Comparison of ENCODE assay signal across 1 cellular context in the genomic region with DNA sequence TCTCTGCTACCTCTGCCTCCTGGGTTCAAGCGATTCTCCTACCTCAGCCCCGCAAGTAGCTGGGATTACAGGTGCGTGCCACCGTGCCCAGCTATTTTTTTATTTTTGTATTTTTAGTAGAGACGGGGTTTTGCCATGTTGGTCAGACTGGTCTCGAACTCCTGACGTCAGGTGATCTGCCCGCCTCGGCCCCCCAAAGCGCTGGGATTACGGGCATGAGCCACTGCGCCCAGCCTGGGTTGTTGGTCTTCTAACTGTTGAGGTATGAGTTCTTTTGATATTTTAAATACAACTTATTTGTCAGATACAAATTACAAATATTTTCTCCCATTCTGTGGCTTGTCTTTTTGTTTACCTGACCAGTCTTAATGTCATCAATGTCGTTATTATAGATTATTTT.
TF ChIP-seq lines count a peak whose summit lies in the region.

No MANE protein-coding gene starts in this region.

TF ChIP-seq in GM23338, 12 proteins besides CTCF, POLR2A, EP300 and RAD21:
- TF ChIP-seq, protein P1, sequence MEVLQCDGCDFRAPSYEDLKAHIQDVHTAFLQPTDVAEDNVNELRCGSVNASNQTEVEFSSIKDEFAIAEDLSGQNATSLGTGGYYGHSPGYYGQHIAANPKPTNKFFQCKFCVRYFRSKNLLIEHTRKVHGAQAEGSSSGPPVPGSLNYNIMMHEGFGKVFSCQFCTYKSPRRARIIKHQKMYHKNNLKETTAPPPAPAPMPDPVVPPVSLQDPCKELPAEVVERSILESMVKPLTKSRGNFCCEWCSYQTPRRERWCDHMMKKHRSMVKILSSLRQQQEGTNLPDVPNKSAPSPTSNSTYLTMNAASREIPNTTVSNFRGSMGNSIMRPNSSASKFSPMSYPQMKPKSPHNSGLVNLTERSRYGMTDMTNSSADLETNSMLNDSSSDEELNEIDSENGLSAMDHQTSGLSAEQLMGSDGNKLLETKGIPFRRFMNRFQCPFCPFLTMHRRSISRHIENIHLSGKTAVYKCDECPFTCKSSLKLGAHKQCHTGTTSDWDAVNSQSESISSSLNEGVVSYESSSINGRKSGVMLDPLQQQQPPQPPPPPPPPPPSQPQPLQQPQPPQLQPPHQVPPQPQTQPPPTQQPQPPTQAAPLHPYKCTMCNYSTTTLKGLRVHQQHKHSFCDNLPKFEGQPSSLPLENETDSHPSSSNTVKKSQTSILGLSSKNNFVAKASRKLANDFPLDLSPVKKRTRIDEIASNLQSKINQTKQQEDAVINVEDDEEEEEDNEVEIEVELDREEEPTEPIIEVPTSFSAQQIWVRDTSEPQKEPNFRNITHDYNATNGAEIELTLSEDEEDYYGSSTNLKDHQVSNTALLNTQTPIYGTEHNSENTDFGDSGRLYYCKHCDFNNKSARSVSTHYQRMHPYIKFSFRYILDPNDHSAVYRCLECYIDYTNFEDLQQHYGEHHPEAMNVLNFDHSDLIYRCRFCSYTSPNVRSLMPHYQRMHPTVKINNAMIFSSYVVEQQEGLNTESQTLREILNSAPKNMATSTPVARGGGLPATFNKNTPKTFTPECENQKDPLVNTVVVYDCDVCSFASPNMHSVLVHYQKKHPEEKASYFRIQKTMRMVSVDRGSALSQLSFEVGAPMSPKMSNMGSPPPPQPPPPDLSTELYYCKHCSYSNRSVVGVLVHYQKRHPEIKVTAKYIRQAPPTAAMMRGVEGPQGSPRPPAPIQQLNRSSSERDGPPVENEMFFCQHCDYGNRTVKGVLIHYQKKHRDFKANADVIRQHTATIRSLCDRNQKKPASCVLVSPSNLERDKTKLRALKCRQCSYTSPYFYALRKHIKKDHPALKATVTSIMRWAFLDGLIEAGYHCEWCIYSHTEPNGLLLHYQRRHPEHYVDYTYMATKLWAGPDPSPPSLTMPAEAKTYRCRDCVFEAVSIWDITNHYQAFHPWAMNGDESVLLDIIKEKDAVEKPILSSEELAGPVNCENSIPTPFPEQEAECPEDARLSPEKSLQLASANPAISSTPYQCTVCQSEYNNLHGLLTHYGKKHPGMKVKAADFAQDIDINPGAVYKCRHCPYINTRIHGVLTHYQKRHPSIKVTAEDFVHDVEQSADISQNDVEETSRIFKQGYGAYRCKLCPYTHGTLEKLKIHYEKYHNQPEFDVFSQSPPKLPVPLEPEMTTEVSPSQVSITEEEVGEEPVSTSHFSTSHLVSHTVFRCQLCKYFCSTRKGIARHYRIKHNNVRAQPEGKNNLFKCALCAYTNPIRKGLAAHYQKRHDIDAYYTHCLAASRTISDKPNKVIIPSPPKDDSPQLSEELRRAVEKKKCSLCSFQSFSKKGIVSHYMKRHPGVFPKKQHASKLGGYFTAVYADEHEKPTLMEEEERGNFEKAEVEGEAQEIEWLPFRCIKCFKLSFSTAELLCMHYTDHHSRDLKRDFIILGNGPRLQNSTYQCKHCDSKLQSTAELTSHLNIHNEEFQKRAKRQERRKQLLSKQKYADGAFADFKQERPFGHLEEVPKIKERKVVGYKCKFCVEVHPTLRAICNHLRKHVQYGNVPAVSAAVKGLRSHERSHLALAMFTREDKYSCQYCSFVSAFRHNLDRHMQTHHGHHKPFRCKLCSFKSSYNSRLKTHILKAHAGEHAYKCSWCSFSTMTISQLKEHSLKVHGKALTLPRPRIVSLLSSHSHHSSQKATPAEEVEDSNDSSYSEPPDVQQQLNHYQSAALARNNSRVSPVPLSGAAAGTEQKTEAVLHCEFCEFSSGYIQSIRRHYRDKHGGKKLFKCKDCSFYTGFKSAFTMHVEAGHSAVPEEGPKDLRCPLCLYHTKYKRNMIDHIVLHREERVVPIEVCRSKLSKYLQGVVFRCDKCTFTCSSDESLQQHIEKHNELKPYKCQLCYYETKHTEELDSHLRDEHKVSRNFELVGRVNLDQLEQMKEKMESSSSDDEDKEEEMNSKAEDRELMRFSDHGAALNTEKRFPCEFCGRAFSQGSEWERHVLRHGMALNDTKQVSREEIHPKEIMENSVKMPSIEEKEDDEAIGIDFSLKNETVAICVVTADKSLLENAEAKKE (CRISPR knock-in tag; IDR thresholded peaks at IDR 0.05), result no peak
- no peak for TF ChIP-seq CREB1 (CRISPR knock-in tag; IDR thresholded peaks at IDR 0.05; ENCODE audit: low read depth)
- TF ChIP-seq NANOG (IDR thresholded peaks at IDR 0.05; ENCODE audit: borderline replicate concordance), result no peak
- TF ChIP-seq EZH2phosphoT487 (IDR thresholded peaks at IDR 0.05; ENCODE audit: unreplicated experiment), result no peak
- TF ChIP-seq EZH2 (IDR thresholded peaks at IDR 0.05; ENCODE audit: low read depth, unreplicated experiment), result no peak
- TF ChIP-seq JUNB (IDR thresholded peaks at IDR 0.05; ENCODE audit: unreplicated experiment), result no peak
- no peak for TF ChIP-seq ZNF114 (CRISPR knock-in tag; IDR thresholded peaks at IDR 0.05)
- TF ChIP-seq STAT1 (IDR thresholded peaks at IDR 0.05; ENCODE audit: unreplicated experiment), result no peak
- TF ChIP-seq, protein P2, sequence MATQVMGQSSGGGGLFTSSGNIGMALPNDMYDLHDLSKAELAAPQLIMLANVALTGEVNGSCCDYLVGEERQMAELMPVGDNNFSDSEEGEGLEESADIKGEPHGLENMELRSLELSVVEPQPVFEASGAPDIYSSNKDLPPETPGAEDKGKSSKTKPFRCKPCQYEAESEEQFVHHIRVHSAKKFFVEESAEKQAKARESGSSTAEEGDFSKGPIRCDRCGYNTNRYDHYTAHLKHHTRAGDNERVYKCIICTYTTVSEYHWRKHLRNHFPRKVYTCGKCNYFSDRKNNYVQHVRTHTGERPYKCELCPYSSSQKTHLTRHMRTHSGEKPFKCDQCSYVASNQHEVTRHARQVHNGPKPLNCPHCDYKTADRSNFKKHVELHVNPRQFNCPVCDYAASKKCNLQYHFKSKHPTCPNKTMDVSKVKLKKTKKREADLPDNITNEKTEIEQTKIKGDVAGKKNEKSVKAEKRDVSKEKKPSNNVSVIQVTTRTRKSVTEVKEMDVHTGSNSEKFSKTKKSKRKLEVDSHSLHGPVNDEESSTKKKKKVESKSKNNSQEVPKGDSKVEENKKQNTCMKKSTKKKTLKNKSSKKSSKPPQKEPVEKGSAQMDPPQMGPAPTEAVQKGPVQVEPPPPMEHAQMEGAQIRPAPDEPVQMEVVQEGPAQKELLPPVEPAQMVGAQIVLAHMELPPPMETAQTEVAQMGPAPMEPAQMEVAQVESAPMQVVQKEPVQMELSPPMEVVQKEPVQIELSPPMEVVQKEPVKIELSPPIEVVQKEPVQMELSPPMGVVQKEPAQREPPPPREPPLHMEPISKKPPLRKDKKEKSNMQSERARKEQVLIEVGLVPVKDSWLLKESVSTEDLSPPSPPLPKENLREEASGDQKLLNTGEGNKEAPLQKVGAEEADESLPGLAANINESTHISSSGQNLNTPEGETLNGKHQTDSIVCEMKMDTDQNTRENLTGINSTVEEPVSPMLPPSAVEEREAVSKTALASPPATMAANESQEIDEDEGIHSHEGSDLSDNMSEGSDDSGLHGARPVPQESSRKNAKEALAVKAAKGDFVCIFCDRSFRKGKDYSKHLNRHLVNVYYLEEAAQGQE (IDR thresholded peaks at IDR 0.05; ENCODE audit: unreplicated experiment), result no peak
- no peak for TF ChIP-seq POLR2AphosphoS5 (IDR thresholded peaks at IDR 0.05; ENCODE audit: low read depth)
- TF ChIP-seq ZNF331 (CRISPR knock-in tag; IDR thresholded peaks at IDR 0.05; ENCODE audit: low read depth), result no peak
- TF ChIP-seq, protein P3, sequence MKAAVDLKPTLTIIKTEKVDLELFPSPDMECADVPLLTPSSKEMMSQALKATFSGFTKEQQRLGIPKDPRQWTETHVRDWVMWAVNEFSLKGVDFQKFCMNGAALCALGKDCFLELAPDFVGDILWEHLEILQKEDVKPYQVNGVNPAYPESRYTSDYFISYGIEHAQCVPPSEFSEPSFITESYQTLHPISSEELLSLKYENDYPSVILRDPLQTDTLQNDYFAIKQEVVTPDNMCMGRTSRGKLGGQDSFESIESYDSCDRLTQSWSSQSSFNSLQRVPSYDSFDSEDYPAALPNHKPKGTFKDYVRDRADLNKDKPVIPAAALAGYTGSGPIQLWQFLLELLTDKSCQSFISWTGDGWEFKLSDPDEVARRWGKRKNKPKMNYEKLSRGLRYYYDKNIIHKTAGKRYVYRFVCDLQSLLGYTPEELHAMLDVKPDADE (IDR thresholded peaks at IDR 0.05), result no peak
